ENCODE assay signal across 8 cellular contexts in genomic region chr21:41957991-41958766, GRCh38. TPM values are rescaled to one million over a fixed set of nuclear protein-coding genes. Genes with fewer than 3 reads are reported as not detected.
DNase-seq lines count a peak whose midpoint lies in the region; ATAC-seq and TF ChIP-seq lines count a peak whose summit lies in the region.

No MANE protein-coding gene starts in this region.

- no peaks in the 10 kb centered on the region for H3K36me3 ChIP-seq in Caco-2 (ENCODE audit: control insufficient read depth, insufficient read depth, low read length)

- peaks cover 20% of the 10 kb centered on the region for H3K4me1 Mint-ChIP-seq in Caco-2 (ENCODE audit: low read depth, unreplicated experiment)

- ATAC-seq in HG02852 (IDR thresholded peaks at IDR 0.05; ENCODE audit: unreplicated experiment) (no peak), HG02938 (IDR thresholded peaks at IDR 0.05; ENCODE audit: unreplicated experiment) (no peak), HG03108 (IDR thresholded peaks at IDR 0.05; ENCODE audit: unreplicated experiment) (no peak)

- TF ChIP-seq CTCF in Caco-2 (IDR thresholded peaks at IDR 0.05; ENCODE audit: insufficient read depth in 1 of 2, low read depth in 1 of 2, low read length in 1 of 2, severe bottlenecking in 1 of 2, unreplicated experiment in 1 of 2) (peak in 1 of 2 experiments; percentile 21), dorsolateral prefrontal cortex (IDR thresholded peaks at IDR 0.05 in 54 of 56, conservative IDR thresholded peaks at IDR 0.05 in 2 of 56; ENCODE audit: low read depth in 1 of 56, partially characterized antibody in 56 of 56) (peak in 16 of 56 donors; percentile 10 to 34 (median 19))

- CTCF ChIA-PET in Caco-2 (lab: Charles Lee) = interaction anchor here (0.5 kb wide), 1 partner anchor 47 kb away, joined by 3 read pairs; no protein-coding TSS in a partner anchor

- POLR2A ChIA-PET in Caco-2 (lab: Charles Lee) = no interaction called here

- H3K4me1 ChIP-seq in Caco-2 = peaks cover 15% of the 10 kb centered on the region

- no peaks in the 10 kb centered on the region for H3K9me3 ChIP-seq in Caco-2

- H3K27me3 ChIP-seq in Caco-2 (replicated peaks; ENCODE audit: control insufficient read depth, insufficient read depth, low read length) = no peaks in the 10 kb centered on the region
- no peaks in the 10 kb centered on the region for H3K27me3 ChIP-seq in dorsolateral prefrontal cortex

- no peak overlapping the region for H3K4me3 ChIP-seq in Caco-2 (ENCODE audit: low read depth, low read length)
- H3K4me3 ChIP-seq in dorsolateral prefrontal cortex = no peak overlapping the region

- no peak overlapping the region for H3K27ac Mint-ChIP-seq in Caco-2 (ENCODE audit: unreplicated experiment)

- H3K9me3 Mint-ChIP-seq in Caco-2 (ENCODE audit: unreplicated experiment) = no peaks in the 10 kb centered on the region

- DNase-seq in Caco-2 (peak; percentile 51 to 79), NCI-H2107 treated with DMSO at 0.1 percent for 48 hours (lab: John Stamatoyannopoulos, UW; ENCODE audit: unreplicated experiment) (peak; percentile 67), dorsolateral prefrontal cortex (peak in 5 of 10 donors; percentile 47 to 56 (median 49)), mesenteric fat pad (ENCODE audit: low spot score) (peak; percentile 89), cerebellar nuclear complex (lab: John Stamatoyannopoulos, UW) (no peak)

- H3K36me3 Mint-ChIP-seq in Caco-2 (ENCODE audit: insufficient read depth, unreplicated experiment) = peaks cover 10% of the 10 kb centered on the region

- H3K27me3 Mint-ChIP-seq in Caco-2 (ENCODE audit: insufficient read depth, unreplicated experiment) = no peaks in the 10 kb centered on the region

- peak overlapping the region in 55 of 59 donors; percentile 19 to 87 (median 70) for H3K27ac ChIP-seq in dorsolateral prefrontal cortex

- intact Hi-C loops in Caco-2 (cut with micrococcal nuclease; ENCODE audit: unreplicated experiment) = no loop called here
- intact Hi-C loops in dorsolateral prefrontal cortex (cut with DNase I) = loop anchor here (5.0 to 10.0 kb wide), 2 partner anchors 81 to 83 kb away; partner anchors contain the start of gene PRDM15 (in 2 of the 2)

- H3K4me3 Mint-ChIP-seq in Caco-2 (ENCODE audit: unreplicated experiment) = no peak overlapping the region

- BruUV-seq in Caco-2 (replicated peaks; lab: Mats Ljungman, UMichigan) = no TSS peak

RNA-seq across cellular contexts. Expression of gene C2CD2, which starts 4.4 kb away (rescaled TPM):
- total RNA-seq in Caco-2 (2022) = 12.6 and 13.5 TPM in 2 replicates
- total RNA-seq in dorsolateral prefrontal cortex = 10 to 100 TPM; 19.9 to 80.8 (median 42.7) TPM
- total RNA-seq in mesenteric fat pad = 125 TPM

RNA-seq across cellular contexts. Expression of gene ZBTB21, which starts 52.0 kb away (rescaled TPM):
- 21.4 and 23.3 TPM in 2 replicates for total RNA-seq in Caco-2 (2022)
- 10 to 100 TPM; 17.2 to 47.7 (median 24.6) TPM for total RNA-seq in dorsolateral prefrontal cortex
- 19.8 TPM for total RNA-seq in mesenteric fat pad

Comparison
In these comparisons a context has a peak if more than half of its experiments do, and no peak if none do; other contexts are left out.
1. DNase-seq: peak in Caco-2 (2 of 2), NCI-H2107 treated with DMSO at 0.1 percent for 48 hours (single experiment) and mesenteric fat pad (single experiment); none in cerebellar nuclear complex (0 of 2).